In genomic region chr16:63776034-63776433, GRCh38 we compare ENCODE assay signal across 4 cellular contexts.
TF ChIP-seq lines count a peak whose summit lies in the region.

No MANE protein-coding gene starts in this region.

TF ChIP-seq in HepG2, 621 proteins besides CTCF, POLR2A, EP300 and RAD21:
- no peak for TF ChIP-seq ZNF484 (CRISPR knock-in tag; IDR thresholded peaks at IDR 0.05; ENCODE audit: borderline replicate concordance, low read depth)
- TF ChIP-seq TRAFD1 (CRISPR knock-in tag; IDR thresholded peaks at IDR 0.05; ENCODE audit: borderline replicate concordance) = no peak
- TF ChIP-seq MXD4 (CRISPR knock-in tag; IDR thresholded peaks at IDR 0.05) = no peak
- no peak for TF ChIP-seq HMGA1 (CRISPR knock-in tag; conservative IDR thresholded peaks at IDR 0.05)
- no peak for TF ChIP-seq PLSCR1 (CRISPR knock-in tag; IDR thresholded peaks at IDR 0.05; ENCODE audit: borderline replicate concordance)
- TF ChIP-seq MAFK (conservative IDR thresholded peaks at IDR 0.05 in 1 of 2, IDR thresholded peaks at IDR 0.05 in 1 of 2; ENCODE audit: low read length in 2 of 2) = peak; percentile 63 to 84
- peak; percentile 78 for TF ChIP-seq MAFF (IDR thresholded peaks at IDR 0.05; ENCODE audit: low read depth, low read length)
- TF ChIP-seq NR0B2 (CRISPR knock-in tag; IDR thresholded peaks at IDR 0.05) = no peak
- no peak for TF ChIP-seq POLR2G (IDR thresholded peaks at IDR 0.05; ENCODE audit: low read depth, low read length)
- TF ChIP-seq ZNF766 (CRISPR knock-in tag; IDR thresholded peaks at IDR 0.05; ENCODE audit: borderline replicate concordance) = no peak
- TF ChIP-seq ZFP82 (CRISPR knock-in tag; IDR thresholded peaks at IDR 0.05; ENCODE audit: borderline replicate concordance) = no peak

TF ChIP-seq in A549, 52 proteins besides CTCF, POLR2A, EP300 and RAD21:
- TF ChIP-seq CHD2 (IDR thresholded peaks at IDR 0.05; ENCODE audit: low read length, partially characterized antibody) (no peak), NR3C1 (IDR thresholded peaks at IDR 0.05) (no peak), BCL3 (IDR thresholded peaks at IDR 0.05) (no peak), SMC3 (IDR thresholded peaks at IDR 0.05) (no peak), HES2 (IDR thresholded peaks at IDR 0.05) (no peak), MAFK (IDR thresholded peaks at IDR 0.05; ENCODE audit: partially characterized antibody) (peak; percentile 43), CBX2 (IDR thresholded peaks at IDR 0.05; ENCODE audit: borderline replicate concordance, low read depth) (no peak)

TF ChIP-seq in IMR-90, 13 proteins besides CTCF, POLR2A, EP300 and RAD21:
- no peak for TF ChIP-seq MXI1 (IDR thresholded peaks at IDR 0.05; ENCODE audit: borderline replicate concordance, low read depth, low read length)
- TF ChIP-seq USF2 (IDR thresholded peaks at IDR 0.05; ENCODE audit: low read depth, low read length) = no peak
- no peak for TF ChIP-seq ELK1 (IDR thresholded peaks at IDR 0.05; ENCODE audit: borderline replicate concordance, low read depth, low read length)
- TF ChIP-seq MAFK (IDR thresholded peaks at IDR 0.05; ENCODE audit: low read depth, low read length) = peak; percentile 69
- no peak for TF ChIP-seq CEBPB (IDR thresholded peaks at IDR 0.05; ENCODE audit: low read depth, low read length)
TF ChIP-seq in IMR-90: peak in this region for 1.

TF ChIP-seq in K562, 482 proteins besides CTCF, POLR2A, EP300 and RAD21:
- TF ChIP-seq MAFF (IDR thresholded peaks at IDR 0.05; ENCODE audit: low read length) (peak; percentile 19; the same call in 1 of the 2 replicates), ILK (tag; IDR thresholded peaks at IDR 0.05; ENCODE audit: borderline replicate concordance, low read depth) (no peak), BRD9 (IDR thresholded peaks at IDR 0.05; ENCODE audit: low read depth, partially characterized antibody) (no peak), NKRF (IDR thresholded peaks at IDR 0.05; ENCODE audit: borderline replicate concordance) (no peak), ZNF316 (IDR thresholded peaks at IDR 0.05) (peak; percentile 46)
TF ChIP-seq in K562: peak in this region for 2.
